19 cellular contexts compared by ENCODE assay signal in genomic region chr4:185145572-185145971, GRCh38. TPM values are rescaled to one million over a fixed set of nuclear protein-coding genes. Genes with fewer than 3 reads are reported as not detected.
A peak's percentile ranks its signal among the peaks of the same experiment; 100 is the strongest.
DNase-seq lines count a peak whose midpoint lies in the region; ATAC-seq and TF ChIP-seq lines count a peak whose summit lies in the region.
"Had no signal": no experiment of that assay in that cellular context is flagged by ENCODE, and none has a peak within 500 bp of the region (broad histone marks: within the 10 kb centered on the region; RNA-seq: fewer than 3 reads in every experiment).

No MANE protein-coding gene starts in this region.

- H3K79me2 ChIP-seq in parathyroid adenoma: no peaks in the 10 kb centered on the region

- H3K27ac ChIP-seq in left ventricle myocardium inferior (replicated peaks): peak overlapping the region; percentile 95
- no peak overlapping the region for H3K27ac ChIP-seq in parathyroid adenoma
- peak overlapping the region in 1 of 2 donors; percentile 41 for H3K27ac ChIP-seq in aorta (ENCODE audit: low read depth in 1 of 2, low read length in 2 of 2)
- peak overlapping the region in 2 of 4 donors; percentile 68 to 85 for H3K27ac ChIP-seq in tibial nerve
- H3K27ac ChIP-seq: epithelial cell of prostate, SK-N-MC, spleen had no signal

- H3K27me3 Mint-ChIP-seq in natural killer cell (ENCODE audit: low read depth in 2 of 2): peaks cover 0 to 3% of the 10 kb centered on the region in 2 donors
- peaks cover 0 to 2% of the 10 kb centered on the region in 2 donors for H3K27me3 Mint-ChIP-seq in natural killer cell treated with Interleukin-12 subunit alpha and Interleukin-12 subunit beta and Interleukin-15 and Interleukin-18, amount 100 ng/mL, for 72 hours

- H3K4me1 ChIP-seq in left ventricle myocardium inferior (peaks cover 53% of the 10 kb centered on the region), parathyroid adenoma (peaks cover 7% of the 10 kb centered on the region), aorta (ENCODE audit: control insufficient read depth in 1 of 2, insufficient read depth in 2 of 2, low read length in 2 of 2) (peaks cover 5 to 6% of the 10 kb centered on the region in 2 donors), tibial nerve (peaks cover 0 to 27% (median 6%) of the 10 kb centered on the region in 4 donors)

- H3K27ac Mint-ChIP-seq in natural killer cell: no peak overlapping the region
- H3K27ac Mint-ChIP-seq in natural killer cell treated with Interleukin-12 subunit alpha and Interleukin-12 subunit beta and Interleukin-15 and Interleukin-18, amount 100 ng/mL, for 72 hours: no peak overlapping the region
- H3K27ac Mint-ChIP-seq: activated T-cell treated with anti-CD3 and anti-CD28 coated beads, Interleukin-2, amount 50 U/mL, for 72 hours; stimulated activated effector memory CD8-positive, alpha-beta T cell treated with anti-CD3 and anti-CD28 coated beads, Interleukin-12 subunit alpha, Interleukin-12 subunit beta, amount 100 ng/mL, for 72 hours had no signal

- TF ChIP-seq POLR2A in tibial nerve (IDR thresholded peaks at IDR 0.05): no peak

- peaks cover 38% of the 10 kb centered on the region for H3K36me3 ChIP-seq in left ventricle myocardium inferior
- H3K36me3 ChIP-seq in parathyroid adenoma (ENCODE audit: control insufficient read depth, insufficient read depth, low read length): no peaks in the 10 kb centered on the region
- peaks cover under 1 to 2% of the 10 kb centered on the region in 2 donors for H3K36me3 ChIP-seq in aorta (ENCODE audit: control insufficient read depth in 1 of 2, insufficient read depth in 2 of 2, low read length in 1 of 2)
- peaks cover 0 to 48% (median 0%) of the 10 kb centered on the region in 3 donors for H3K36me3 ChIP-seq in tibial nerve

- no peaks in the 10 kb centered on the region for H3K36me3 Mint-ChIP-seq in natural killer cell
- no peaks in the 10 kb centered on the region for H3K36me3 Mint-ChIP-seq in natural killer cell treated with Interleukin-12 subunit alpha and Interleukin-12 subunit beta and Interleukin-15 and Interleukin-18, amount 100 ng/mL, for 72 hours

- peaks cover 18 to 21% of the 10 kb centered on the region in 2 donors for H3K4me1 Mint-ChIP-seq in natural killer cell
- H3K4me1 Mint-ChIP-seq in natural killer cell treated with Interleukin-12 subunit alpha and Interleukin-12 subunit beta and Interleukin-15 and Interleukin-18, amount 100 ng/mL, for 72 hours (ENCODE audit: low read depth in 2 of 2): peaks cover 13% of the 10 kb centered on the region in 2 donors

- peak overlapping the region; percentile 75 for H3K4me3 ChIP-seq in left ventricle myocardium inferior
- H3K4me3 ChIP-seq in parathyroid adenoma (ENCODE audit: low read depth, low read length): no peak overlapping the region
- H3K4me3 ChIP-seq in aorta (ENCODE audit: low read length in 2 of 2): peak overlapping the region in 1 of 2 donors; percentile 16
- no peak overlapping the region for H3K4me3 ChIP-seq in tibial nerve
- H3K4me3 ChIP-seq: SK-N-MC, spleen, vagina had no signal

- no peak overlapping the region for H2AFZ ChIP-seq in parathyroid adenoma

- 21 to 23% methylated on average over 13 of the region's 13 CpGs for WGBS in aorta, 2 donors
- WGBS in tibial nerve, 2 donors: 64 to 65% methylated on average over 10 to 13 of the region's 13 CpGs

- H3K9ac ChIP-seq in parathyroid adenoma: no peak overlapping the region

- H3K4me3 Mint-ChIP-seq in natural killer cell: peak overlapping the region; percentile 15
- H3K4me3 Mint-ChIP-seq in natural killer cell treated with Interleukin-12 subunit alpha and Interleukin-12 subunit beta and Interleukin-15 and Interleukin-18, amount 100 ng/mL, for 72 hours: no peak overlapping the region

- no peaks in the 10 kb centered on the region for H3K9me3 Mint-ChIP-seq in natural killer cell
- H3K9me3 Mint-ChIP-seq in natural killer cell treated with Interleukin-12 subunit alpha and Interleukin-12 subunit beta and Interleukin-15 and Interleukin-18, amount 100 ng/mL, for 72 hours: no peaks in the 10 kb centered on the region
- H3K9me3 Mint-ChIP-seq: activated T-cell treated with anti-CD3 and anti-CD28 coated beads, Interleukin-2, amount 50 U/mL, for 72 hours; stimulated activated effector memory CD8-positive, alpha-beta T cell treated with anti-CD3 and anti-CD28 coated beads, Interleukin-12 subunit alpha, Interleukin-12 subunit beta, amount 100 ng/mL, for 72 hours had no signal

- TF ChIP-seq CTCF in natural killer cell (IDR thresholded peaks at IDR 0.05) (no peak), left ventricle myocardium inferior (IDR thresholded peaks at IDR 0.05; ENCODE audit: borderline replicate concordance) (no peak), parathyroid adenoma (IDR thresholded peaks at IDR 0.05) (no peak), tibial nerve (IDR thresholded peaks at IDR 0.05) (no peak)

- intact Hi-C loops in natural killer cell (cut with micrococcal nuclease) (no loop called here), left ventricle myocardium inferior (cut with micrococcal nuclease) (no loop called here), aorta (cut with DNase I) (loop anchor here in 1 of 2 donors (2.0 kb wide), 1 partner anchor 35 kb away; no protein-coding TSS in a partner anchor)

- no peak for TF ChIP-seq EP300 in tibial nerve (IDR thresholded peaks at IDR 0.05)

- ATAC-seq in natural killer cell (no peak), aorta (ENCODE audit: low FRiP score) (peak; percentile 2)
- ATAC-seq in natural killer cell treated with Interleukin-12 subunit alpha and Interleukin-12 subunit beta and Interleukin-15 and Interleukin-18, amount 100 ng/mL, for 72 hours: no peak
- ATAC-seq: activated T-cell treated with anti-CD3 and anti-CD28 coated beads, Interleukin-2, amount 50 U/mL, for 72 hours; stimulated activated effector memory CD8-positive, alpha-beta T cell treated with anti-CD3 and anti-CD28 coated beads, Interleukin-12 subunit alpha, Interleukin-12 subunit beta, amount 100 ng/mL, for 72 hours had no signal

- DNase-seq in natural killer cell: no peak
- DNase-seq in natural killer cell treated with Interleukin-12 subunit alpha and Interleukin-12 subunit beta and Interleukin-15 and Interleukin-18, amount 100 ng/mL, for 72 hours (ENCODE audit: low spot score): no peak
- peak; percentile 73 for DNase-seq in left ventricle myocardium inferior
- peak; percentile 71 to 78 for DNase-seq in aorta
- DNase-seq in NCI-H2227 treated with DMSO at 0.1 percent for 48 hours (lab: John Stamatoyannopoulos, UW): no peak
- DNase-seq in SW480 (ENCODE audit: low spot score): no peak
- no peak for DNase-seq in tibial nerve (ENCODE audit: low spot score in 2 of 2)
- DNase-seq: activated CD4-positive, alpha-beta T cell treated with anti-CD3 and anti-CD28 coated beads, Interleukin-2, amount 50 U/mL, for 48 hours; activated T-cell treated with anti-CD3 and anti-CD28 coated beads, Interleukin-2, amount 50 U/mL, for 72 hours; DND-41; MM.1S; NCI-H1930; NCI-H510A; spleen had no signal

- H3K4me2 ChIP-seq in parathyroid adenoma (ENCODE audit: low read length): peak overlapping the region; percentile 1

- H3K27me3 ChIP-seq in left ventricle myocardium inferior (ENCODE audit: low read depth) (no peaks in the 10 kb centered on the region), parathyroid adenoma (ENCODE audit: control insufficient read depth, insufficient read depth, low read length) (no peaks in the 10 kb centered on the region), aorta (ENCODE audit: control insufficient read depth in 1 of 2, insufficient read depth in 2 of 2, low read length in 1 of 2) (no peaks in the 10 kb centered on the region), tibial nerve (no peaks in the 10 kb centered on the region)
- H3K27me3 ChIP-seq: vagina had no signal

- H3K9me3 ChIP-seq in left ventricle myocardium inferior (replicated peaks): no peaks in the 10 kb centered on the region
- H3K9me3 ChIP-seq in parathyroid adenoma (ENCODE audit: control insufficient read depth, low read length): no peaks in the 10 kb centered on the region
- no peaks in the 10 kb centered on the region for H3K9me3 ChIP-seq in aorta (ENCODE audit: control insufficient read depth, low read length)
- no peaks in the 10 kb centered on the region for H3K9me3 ChIP-seq in tibial nerve
- H3K9me3 ChIP-seq: spleen, vagina had no signal

RNA-seq across cellular contexts. Expression of gene SLC25A4, which starts 2.5 kb away (rescaled TPM):
- total RNA-seq in natural killer cell: 1 to 10 TPM; 5.6 to 8.2 (median 7.5) TPM
- 10 to 100 TPM in 1 of 2 donors, 1 to 10 TPM in 1; 9.7 to 13.6 TPM for total RNA-seq in natural killer cell treated with Interleukin-12 subunit alpha and Interleukin-12 subunit beta and Interleukin-15 and Interleukin-18, amount 100 ng/mL, for 72 hours
- 2,250 TPM for total RNA-seq in left ventricle myocardium inferior
- total RNA-seq in aorta: 100 to 1,000 TPM in 1 of 2 donors, 10 to 100 TPM in 1; 72.6 to 119 TPM
- polyA plus RNA-seq in aorta: 10 to 100 TPM; 89.2 to 95.4 TPM
- 10 to 100 TPM; 15.5 to 41.1 (median 24.0) TPM for total RNA-seq in tibial nerve

RNA-seq across cellular contexts. Expression of gene CFAP97, which starts 58.2 kb away (rescaled TPM):
- 10 to 100 TPM; 25.7 to 30.5 (median 25.9) TPM for total RNA-seq in natural killer cell
- 10 to 100 TPM; 21.5 to 37.0 TPM for total RNA-seq in natural killer cell treated with Interleukin-12 subunit alpha and Interleukin-12 subunit beta and Interleukin-15 and Interleukin-18, amount 100 ng/mL, for 72 hours
- 11.7 TPM for total RNA-seq in left ventricle myocardium inferior
- 10 to 100 TPM; 49.8 to 58.4 TPM for total RNA-seq in aorta
- 10 to 100 TPM; 16.6 to 24.0 TPM for polyA plus RNA-seq in aorta
- total RNA-seq in tibial nerve: 10 to 100 TPM; 30.3 to 44.1 (median 33.3) TPM

Comparison
In these comparisons a context has a peak if more than half of its experiments do, and no peak if none do; other contexts are left out.
1. DNase-seq: peak in left ventricle myocardium inferior (single experiment) and aorta (2 of 2); none in natural killer cell (single experiment), natural killer cell treated with Interleukin-12 subunit alpha and Interleukin-12 subunit beta and Interleukin-15 and Interleukin-18, amount 100 ng/mL, for 72 hours (single experiment), NCI-H2227 treated with DMSO at 0.1 percent for 48 hours (single experiment), SW480 (single experiment) and tibial nerve (0 of 2).
2. RNA of gene SLC25A4, which starts 2.5 kb away (total RNA-seq): 2,250 TPM in left ventricle myocardium inferior (single experiment); 72.6 to 119 TPM in aorta, 15.5 to 41.1 TPM in tibial nerve, 9.7 to 13.6 TPM in natural killer cell treated with Interleukin-12 subunit alpha and Interleukin-12 subunit beta and Interleukin-15 and Interleukin-18, amount 100 ng/mL, for 72 hours and 5.6 to 8.2 TPM in natural killer cell; every median in the first group is over 10 times any median in the second.